Comparison of ENCODE assay signal across 8 cellular contexts in the genomic region with DNA sequence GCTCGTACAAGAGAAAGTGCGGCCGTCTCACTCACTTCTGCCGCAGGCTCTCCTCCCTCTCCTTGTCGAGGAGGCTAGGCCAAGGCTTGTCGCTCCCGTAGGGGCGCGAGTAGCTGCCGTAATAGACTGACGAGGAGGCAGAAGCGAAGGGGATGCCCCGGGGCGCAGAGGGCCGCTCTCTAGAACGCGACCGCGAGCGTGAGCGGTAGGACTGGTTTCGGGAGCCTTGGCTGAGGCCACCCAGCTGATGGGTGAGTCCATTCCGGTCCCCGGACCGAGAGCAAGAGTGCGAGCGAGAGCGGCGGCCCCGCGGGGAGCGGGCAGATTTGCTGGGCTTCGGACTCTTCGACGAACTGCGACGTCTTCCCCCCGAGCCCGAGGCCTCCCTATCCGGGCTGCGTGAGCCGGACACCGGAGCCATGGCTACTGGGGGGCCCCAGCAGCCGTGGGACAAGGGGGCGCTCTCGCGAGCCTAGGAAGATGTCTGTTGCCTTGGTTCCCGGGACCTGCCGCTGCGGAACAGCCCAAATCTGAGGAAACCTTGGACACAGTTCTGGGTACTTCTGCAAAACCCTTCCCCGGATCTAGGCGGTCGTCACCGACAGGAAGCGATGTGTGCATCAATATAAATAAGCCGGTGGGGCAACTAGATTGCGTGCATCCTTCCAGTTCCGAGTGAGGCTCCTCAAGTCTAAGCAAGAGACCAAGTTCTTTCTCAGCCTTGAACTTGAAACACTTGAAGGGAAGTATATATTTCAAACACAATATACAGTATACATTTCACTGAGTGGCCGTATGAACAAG. TPM values are rescaled to one million over a fixed set of nuclear protein-coding genes. Genes with fewer than 3 reads are reported as not detected.
DNase-seq lines count a peak whose midpoint lies in the region; ATAC-seq, FAIRE-seq and TF ChIP-seq lines count a peak whose summit lies in the region.

Gene NKAP, minus strand, starts transcription at position 567 of the 804 bp plus-strand sequence. Its CDS starts 146 bp downstream, at position 421.

- peak within 1 kb of the TSS; percentile 90 for H2AFZ ChIP-seq in HepG2 (ENCODE audit: low read length)

- no peaks in the 10 kb centered on the region for H3K9me3 ChIP-seq in CD4-positive, alpha-beta T cell (ENCODE audit: control insufficient read depth, low read length)
- H3K9me3 ChIP-seq in HepG2 (ENCODE audit: low read length), result no peaks in the 10 kb centered on the region

- H4K20me1 ChIP-seq in HepG2 (ENCODE audit: insufficient read depth, low read length), result no peaks in the 10 kb centered on the region

- 0 out of 2 replicates have a peak, but pooled peaks have one; percentile 10 for TF ChIP-seq RAD21 in HepG2 (CRISPR knock-in tag; IDR thresholded peaks at IDR 0.05)

- no peaks in the 10 kb centered on the region for H3K27me3 ChIP-seq in CD4-positive, alpha-beta T cell (ENCODE audit: control insufficient read depth, insufficient read depth, low read length)
- no peaks in the 10 kb centered on the region for H3K27me3 ChIP-seq in HepG2 (ENCODE audit: control insufficient read depth in 1 of 2, insufficient read depth in 2 of 2, low read length in 2 of 2)

- H3K4me1 Mint-ChIP-seq in CD4-positive, alpha-beta T cell (ENCODE audit: low read depth), result peaks cover 27% of the 10 kb centered on the region
- H3K4me1 Mint-ChIP-seq in activated CD4-positive, alpha-beta memory T cell treated with anti-CD3 and anti-CD28 coated beads for 36 hours (ENCODE audit: low read depth), result peaks cover 15% of the 10 kb centered on the region

- intact Hi-C loops in CD4-positive, alpha-beta T cell (cut with DNase I, micrococcal nuclease), result loop anchor here (2.0 to 10.0 kb wide), 4 partner anchors 73 to 311 kb away; partner anchors contain the start of genes NDUFA1 (in 1 of the 2), RNF113A (in 1 of the 2), UPF3B (in 1 of the 2) and ZBTB33 (in 1 of the 2)
- intact Hi-C loops in activated CD4-positive, alpha-beta memory T cell treated with anti-CD3 and anti-CD28 coated beads for 36 hours (cut with micrococcal nuclease), result loop anchor here (1.0 to 2.0 kb wide), 4 partner anchors 72 to 475 kb away; partner anchors contain the start of genes NDUFA1, RNF113A and SLC25A5
- intact Hi-C loops in HepG2 (cut with micrococcal nuclease; ENCODE audit: unreplicated experiment), result loop anchor here (1.0 kb wide), 1 partner anchor 90 kb away; no protein-coding TSS in a partner anchor

- H3K9ac ChIP-seq in HepG2 (ENCODE audit: insufficient read depth, low read depth, low read length), result peak within 1 kb of the TSS; percentile 82

- H3K36me3 Mint-ChIP-seq in CD4-positive, alpha-beta T cell (ENCODE audit: low read depth), result peaks cover 25% of the 10 kb centered on the region
- peaks cover 8% of the 10 kb centered on the region for H3K36me3 Mint-ChIP-seq in activated CD4-positive, alpha-beta memory T cell treated with anti-CD3 and anti-CD28 coated beads for 36 hours

- BruUV-seq in HepG2 (replicated peaks; lab: Mats Ljungman, UMichigan), result TSS peak; percentile 80

- H3K4me2 ChIP-seq in HepG2 (ENCODE audit: low read depth, low read length), result peak within 1 kb of the TSS; percentile 76

- H3K4me1 ChIP-seq in HepG2 (ENCODE audit: insufficient read depth, low read length), result peaks cover 12% of the 10 kb centered on the region

- peak within 1 kb of the TSS; percentile 96 for H3K4me3 Mint-ChIP-seq in CD4-positive, alpha-beta T cell
- H3K4me3 Mint-ChIP-seq in activated CD4-positive, alpha-beta memory T cell treated with anti-CD3 and anti-CD28 coated beads for 36 hours, result peak within 1 kb of the TSS; percentile 89

- WGBS in HepG2 (ENCODE audit: low lambda C conversion rate), result 0% methylated on average over 4 of the region's 59 CpGs

- H3K36me3 ChIP-seq in HepG2 (replicated peaks in 1 of 2; ENCODE audit: control insufficient read depth in 1 of 2, insufficient read depth in 2 of 2, low read length in 2 of 2), result no peaks in the 10 kb centered on the region

- TF ChIP-seq POLR2A in HepG2 (IDR thresholded peaks at IDR 0.05; ENCODE audit: insufficient read depth in 1 of 2, low read depth in 2 of 2, low read length in 2 of 2), result peak; percentile 59 to 74

- peak; percentile 97 for FAIRE-seq in HepG2 (lab: Jason Lieb, UNC)

- peaks cover 8% of the 10 kb centered on the region for H3K79me2 ChIP-seq in HepG2 (ENCODE audit: insufficient read depth, low read length)

- H3K9me3 Mint-ChIP-seq in CD4-positive, alpha-beta T cell, result no peaks in the 10 kb centered on the region
- no peaks in the 10 kb centered on the region for H3K9me3 Mint-ChIP-seq in activated CD4-positive, alpha-beta memory T cell treated with anti-CD3 and anti-CD28 coated beads for 36 hours

- peak; percentile 64 to 80 (median 70) for DNase-seq in CD4-positive, alpha-beta T cell
- DNase-seq in NCI-H748 treated with DMSO at 0.1 percent for 48 hours (lab: John Stamatoyannopoulos, UW), result peak; percentile 82
- peak; percentile 89 for DNase-seq in activated CD4-positive, alpha-beta memory T cell treated with anti-CD3 and anti-CD28 coated beads for 36 hours
- peak; percentile 86 to 92 for DNase-seq in dermis microvascular lymphatic vessel endothelial cell (ENCODE audit: low read depth in 2 of 2)
- peak; percentile 86 for DNase-seq in HepG2 (ENCODE audit: low spot score)
- peak; percentile 70 for DNase-seq in stimulated activated CD4-positive, alpha-beta T cell treated with anti-CD3 and anti-CD28 coated beads, Interleukin-4, amount 100 ng/mL, for 1 hour

- no peak for TF ChIP-seq CTCF in CD4-positive, alpha-beta T cell (IDR thresholded peaks at IDR 0.05)
- peak; percentile 65 for TF ChIP-seq CTCF in HepG2 (CRISPR knock-in tag; IDR thresholded peaks at IDR 0.05)

- peak within 1 kb of the TSS; percentile 67 to 85 (median 76) for H3K4me3 ChIP-seq in HepG2 (replicated peaks in 1 of 3; ENCODE audit: insufficient read depth in 1 of 3, low read depth in 2 of 3, low read length in 3 of 3)

- CTCF ChIA-PET in CD4-positive, alpha-beta T cell (lab: Charles Lee), result interaction anchor here (1.3 kb wide), 1 partner anchor 190 kb away, joined by 4 read pairs; no protein-coding TSS in a partner anchor
- CTCF ChIA-PET in activated CD4-positive, alpha-beta memory T cell treated with anti-CD3 and anti-CD28 coated beads for 36 hours (lab: Charles Lee), result interaction anchor here (0.6 to 1.4 kb wide), 2 partner anchors 152 to 270 kb away, joined by 3 to 4 read pairs; partner anchors contain the start of gene RPL39
- CTCF ChIA-PET in HepG2 (lab: Yijun Ruan, JAX; ENCODE audit: low intra/inter-chr PET ratio, low total read pairs), result no interaction called here

- peak within 1 kb of the TSS; percentile 91 for H3K27ac ChIP-seq in CD4-positive, alpha-beta T cell (ENCODE audit: low read depth, low read length)
- peak within 1 kb of the TSS; percentile 89 for H3K27ac ChIP-seq in HepG2 (ENCODE audit: extremely low read length, insufficient read depth, low read length)

- in situ Hi-C loops in HepG2 (cut with HindIII; ENCODE audit: extremely low pct_ligation_motif_present, low pct_unique_long_range_greater_than_20kb), result no loop called here

- peak within 1 kb of the TSS; percentile 87 for H3K27ac Mint-ChIP-seq in CD4-positive, alpha-beta T cell
- H3K27ac Mint-ChIP-seq in activated CD4-positive, alpha-beta memory T cell treated with anti-CD3 and anti-CD28 coated beads for 36 hours, result peak within 1 kb of the TSS; percentile 93

- peaks cover 2% of the 10 kb centered on the region for H3K27me3 Mint-ChIP-seq in CD4-positive, alpha-beta T cell
- H3K27me3 Mint-ChIP-seq in activated CD4-positive, alpha-beta memory T cell treated with anti-CD3 and anti-CD28 coated beads for 36 hours, result no peaks in the 10 kb centered on the region

- TF ChIP-seq EP300 in HepG2 (IDR thresholded peaks at IDR 0.05; ENCODE audit: low read depth in 2 of 2, low read length in 2 of 2) (peak in 1 of 2 experiments; percentile 41; a peak in 1 of 4 replicates), HepG2 (CRISPR knock-in tag; IDR thresholded peaks at IDR 0.05; ENCODE audit: borderline replicate concordance) (no peak)

- peak; percentile 84 for ATAC-seq in CD4-positive, alpha-beta T cell (ENCODE audit: poor library complexity)
- peak; percentile 81 for ATAC-seq in GM19438 (IDR thresholded peaks at IDR 0.05; ENCODE audit: low read depth, unreplicated experiment)
- peak; percentile 82 for ATAC-seq in HG03571 (IDR thresholded peaks at IDR 0.05; ENCODE audit: unreplicated experiment)
- ATAC-seq in HepG2, result peak; percentile 93

- POLR2A ChIA-PET in CD4-positive, alpha-beta T cell (lab: Charles Lee), result interaction anchor here (0.5 to 1.2 kb wide), 3 partner anchors 32 to 617 kb away, joined by 3 to 5 read pairs (median 3); partner anchors contain the start of genes CUL4B and ZBTB33
- POLR2A ChIA-PET in activated CD4-positive, alpha-beta memory T cell treated with anti-CD3 and anti-CD28 coated beads for 36 hours (lab: Charles Lee), result no interaction called here
- POLR2A ChIA-PET in HepG2 (lab: Yijun Ruan, JAX), result interaction anchor here (0.7 to 2.7 kb wide), 5 partner anchors 8 to 249 kb away, joined by 3 to 10 read pairs (median 4); partner anchors contain the start of gene RPL39

RNA-seq across cellular contexts. Expression of gene NKAP, which starts in this region (rescaled TPM):
- 10 to 100 TPM; 14.5 to 15.6 TPM for total RNA-seq in CD4-positive, alpha-beta T cell
- total RNA-seq in activated CD4-positive, alpha-beta memory T cell treated with anti-CD3 and anti-CD28 coated beads for 36 hours, result 10 to 100 TPM; 10.8 to 11.7 TPM
- total RNA-seq in dermis microvascular lymphatic vessel endothelial cell, result 2.4 and 2.8 TPM in 2 replicates
- 6.1 and 9.0 TPM in 2 replicates for total RNA-seq in HepG2 (2016; rRNA removed; fragmentation: Illumina TruSeq; extraction: Trizol)
- 1.5 and 1.8 TPM in 2 replicates for total RNA-seq in HepG2 (2016; cell fraction: cytosol; rRNA removed; fragmentation: Illumina TruSeq; extraction: Trizol; ENCODE audit: low read depth)
- total RNA-seq in HepG2 (2016; cell fraction: insoluble cytoplasmic fraction; rRNA removed; fragmentation: Illumina TruSeq; extraction: Trizol), result 5.6 and 9.1 TPM in 2 replicates
- total RNA-seq in HepG2 (2016; cell fraction: membrane; rRNA removed; fragmentation: Illumina TruSeq; extraction: Trizol), result 2.6 and 3.0 TPM in 2 replicates
- total RNA-seq in HepG2 (2016; cell fraction: nucleus; rRNA removed; fragmentation: Illumina TruSeq; extraction: Trizol), result 3.7 and 4.7 TPM in 2 replicates
- polyA plus RNA-seq in HepG2 (2011; rRNA removed), result 3.3 and 3.6 TPM in 2 replicates
- polyA plus RNA-seq in HepG2 (2011; cell fraction: cytosol; rRNA removed), result 2.7 and 2.8 TPM in 2 replicates
- polyA plus RNA-seq in HepG2 (2011; cell fraction: nucleus; rRNA removed), result 2.1 and 2.7 TPM in 2 replicates
- 7.0 and 9.9 TPM in 2 replicates for polyA plus RNA-seq in HepG2 (2012)
- 1.8 and 2.1 TPM in 2 replicates for polyA plus RNA-seq in HepG2 (2016; cell fraction: cytosol; fragmentation: Illumina TruSeq; extraction: Trizol; ENCODE audit: low read depth)
- 15.5 and 16.8 TPM in 2 replicates for polyA plus RNA-seq in HepG2 (2016; cell fraction: insoluble cytoplasmic fraction; fragmentation: Illumina TruSeq; extraction: Trizol; ENCODE audit: low read depth)
- polyA plus RNA-seq in HepG2 (2016; cell fraction: membrane; fragmentation: Illumina TruSeq; extraction: Trizol; ENCODE audit: low read depth), result 3.2 and 3.9 TPM in 2 replicates
- 7.9 and 8.6 TPM in 2 replicates for polyA plus RNA-seq in HepG2 (2016; cell fraction: nucleus; fragmentation: Illumina TruSeq; extraction: Trizol; ENCODE audit: insufficient read depth, low read depth)
- polyA minus RNA-seq in HepG2 (2011; rRNA and poly(A)+ RNA removed; ENCODE audit: low replicate concordance), result 1.6 and 2.6 TPM in 2 replicates
- polyA minus RNA-seq in HepG2 (2011; cell fraction: cytosol; rRNA and poly(A)+ RNA removed), result 2.5 and 2.9 TPM in 2 replicates
- 3.2 and 5.0 TPM in 2 replicates for polyA minus RNA-seq in HepG2 (2011; cell fraction: nucleus; rRNA and poly(A)+ RNA removed)

Comparison
In these comparisons a context has a peak if more than half of its experiments do, and no peak if none do; other contexts are left out.
1. Peak in every context shown above with its lines: DNase-seq, ATAC-seq, H3K4me3 ChIP-seq and H3K27ac ChIP-seq.